Comparison of ENCODE assay signal across 8 cellular contexts in genomic region chr16:12095275-12096161, GRCh38.
A peak's percentile ranks its signal among the peaks of the same experiment; 100 is the strongest.
DNase-seq lines count a peak whose midpoint lies in the region; ATAC-seq and TF ChIP-seq lines count a peak whose summit lies in the region.

No MANE protein-coding gene starts in this region.

- DNase-seq in A673 (ENCODE audit: low spot score), result peak; percentile 61
- DNase-seq in GM19238 (ENCODE audit: insufficient read length, low spot score), result peak; percentile 59
- peak; percentile 58 to 87 for DNase-seq in NCI-H526 (lab: John Stamatoyannopoulos, UW)
- peak; percentile 74 for DNase-seq in activated CD4-positive, alpha-beta memory T cell treated with anti-CD3 and anti-CD28 coated beads for 36 hours
- peak; percentile 69 for DNase-seq in mesenchymal stem cell
- peak; percentile 36 to 37 for DNase-seq in stimulated activated CD8-positive, alpha-beta memory T cell treated with anti-CD3 and anti-CD28 coated beads, Interleukin-2, amount 100 ng/mL, for 1 hour (ENCODE audit: low read depth in 2 of 2)

- H2AK5ac ChIP-seq in mesenchymal stem cell (ENCODE audit: low read length, severe bottlenecking), result no peak overlapping the region

- no peak overlapping the region for H3K18ac ChIP-seq in mesenchymal stem cell (ENCODE audit: low read depth in 1 of 2, low read length in 2 of 2)

- H2BK120ac ChIP-seq in mesenchymal stem cell (ENCODE audit: low read depth, low read length), result no peak overlapping the region

- POLR2A ChIA-PET in A673 (lab: Charles Lee; ENCODE audit: low non-redundant PET), result no interaction called here
- POLR2A ChIA-PET in activated CD4-positive, alpha-beta memory T cell treated with anti-CD3 and anti-CD28 coated beads for 36 hours (lab: Charles Lee), result interaction anchor here (1.4 kb wide), 1 partner anchor 14 kb away, joined by 5 read pairs; no protein-coding TSS in a partner anchor

- H3K27me3 ChIP-seq in A673 (replicated peaks; ENCODE audit: insufficient read depth, low read depth, low read length, poor library complexity) (no peaks in the 10 kb centered on the region), ectodermal cell (ENCODE audit: control insufficient read depth, insufficient read depth, low read length, poor library complexity, severe bottlenecking) (peaks cover 37% of the 10 kb centered on the region), mesenchymal stem cell (ENCODE audit: control insufficient read depth in 1 of 2, insufficient read depth in 1 of 2, low read length in 2 of 2) (no peaks in the 10 kb centered on the region)

- H4K91ac ChIP-seq in mesenchymal stem cell (ENCODE audit: low read length), result no peak overlapping the region

- H2AFZ ChIP-seq in mesenchymal stem cell (ENCODE audit: low read depth, low read length), result no peak overlapping the region

- BruUV-seq in A673 (replicated peaks; lab: Mats Ljungman, UMichigan), result no TSS peak

- H3K79me1 ChIP-seq in mesenchymal stem cell (replicated peaks; ENCODE audit: low read length, poor library complexity, severe bottlenecking), result peaks cover 11% of the 10 kb centered on the region

- H3K14ac ChIP-seq in mesenchymal stem cell (ENCODE audit: low read length in 2 of 2), result no peak overlapping the region

- no peak overlapping the region for H3K27ac Mint-ChIP-seq in activated CD4-positive, alpha-beta memory T cell treated with anti-CD3 and anti-CD28 coated beads for 36 hours

- WGBS in ectodermal cell, 2 experiments, result 43 to 48% methylated on average over 21 of the region's 21 CpGs
- 47% methylated on average over 21 of the region's 21 CpGs for WGBS in mesenchymal stem cell

- H2BK12ac ChIP-seq in mesenchymal stem cell (ENCODE audit: low read length in 2 of 2), result no peak overlapping the region

- CTCF ChIA-PET in A673 (lab: Charles Lee), result interaction anchor here (0.6 to 1.9 kb wide), 5 partner anchors 10 to 1778 kb away, joined by 3 to 5 read pairs (median 4); no protein-coding TSS in a partner anchor
- CTCF ChIA-PET in activated CD4-positive, alpha-beta memory T cell treated with anti-CD3 and anti-CD28 coated beads for 36 hours (lab: Charles Lee), result interaction anchor here (0.7 to 3.3 kb wide), 50 partner anchors 10 to 1824 kb away, joined by 3 to 48 read pairs (median 4); partner anchors contain the start of gene ERCC4

- H2BK5ac ChIP-seq in mesenchymal stem cell (ENCODE audit: low read depth, low read length, poor library complexity, severe bottlenecking), result no peak overlapping the region

- H3K9me3 ChIP-seq in A673 (ENCODE audit: low read depth, low read length, poor library complexity, severe bottlenecking) (no peaks in the 10 kb centered on the region), ectodermal cell (ENCODE audit: control insufficient read depth, low read length) (no peaks in the 10 kb centered on the region), mesenchymal stem cell (ENCODE audit: control insufficient read depth, low read length) (no peaks in the 10 kb centered on the region)

- no peaks in the 10 kb centered on the region for H3K27me3 Mint-ChIP-seq in activated CD4-positive, alpha-beta memory T cell treated with anti-CD3 and anti-CD28 coated beads for 36 hours

- H3K4me1 Mint-ChIP-seq in activated CD4-positive, alpha-beta memory T cell treated with anti-CD3 and anti-CD28 coated beads for 36 hours (ENCODE audit: low read depth), result peaks cover 4% of the 10 kb centered on the region

- H4K8ac ChIP-seq in mesenchymal stem cell (ENCODE audit: low read length), result no peak overlapping the region

- no peak for ATAC-seq in GM18519 (IDR thresholded peaks at IDR 0.05; ENCODE audit: low FRiP score, unreplicated experiment)

- no peak overlapping the region for H3K23ac ChIP-seq in mesenchymal stem cell (ENCODE audit: low read length in 2 of 2)

- no peak overlapping the region for H3K4ac ChIP-seq in mesenchymal stem cell (ENCODE audit: low read depth in 1 of 2, low read length in 2 of 2)

- H3K36me3 ChIP-seq in A673 (ENCODE audit: insufficient read depth, low read length, poor library complexity, severe bottlenecking) (no peaks in the 10 kb centered on the region), ectodermal cell (ENCODE audit: control insufficient read depth, insufficient read depth, low read length) (no peaks in the 10 kb centered on the region), mesenchymal stem cell (ENCODE audit: control insufficient read depth in 1 of 2, insufficient read depth in 2 of 2, low read depth in 1 of 2, low read length in 2 of 2) (peaks cover 14 to 31% of the 10 kb centered on the region in 2 experiments)

- H3K4me3 Mint-ChIP-seq in activated CD4-positive, alpha-beta memory T cell treated with anti-CD3 and anti-CD28 coated beads for 36 hours, result peak overlapping the region; percentile 28

- peak overlapping the region; percentile 84 for H3K9ac ChIP-seq in mesenchymal stem cell (ENCODE audit: low read length)

- peak overlapping the region; percentile 33 for H3K4me2 ChIP-seq in mesenchymal stem cell (ENCODE audit: low read length, poor library complexity, severe bottlenecking)

- intact Hi-C loops in A673 (cut with micrococcal nuclease; ENCODE audit: unreplicated experiment), result loop anchor here (1.0 to 10.0 kb wide), 4 partner anchors 119 to 1777 kb away; no protein-coding TSS in a partner anchor
- intact Hi-C loops in activated CD4-positive, alpha-beta memory T cell treated with anti-CD3 and anti-CD28 coated beads for 36 hours (cut with micrococcal nuclease), result loop anchor here (2.0 to 5.0 kb wide), 2 partner anchors 723 to 1357 kb away; no protein-coding TSS in a partner anchor

- H3K4me3 ChIP-seq in A673 (ENCODE audit: low read depth, low read length, poor library complexity, severe bottlenecking) (no peak overlapping the region), ectodermal cell (ENCODE audit: insufficient read depth, low read depth, low read length) (no peak overlapping the region), mesenchymal stem cell (ENCODE audit: insufficient read depth in 1 of 2, low read depth in 1 of 2, low read length in 2 of 2) (peak overlapping the region in 1 of 2 experiments; percentile 32)

- H3K36me3 Mint-ChIP-seq in activated CD4-positive, alpha-beta memory T cell treated with anti-CD3 and anti-CD28 coated beads for 36 hours, result no peaks in the 10 kb centered on the region

- peak; percentile 93 for TF ChIP-seq CTCF in A673 (conservative IDR thresholded peaks at IDR 0.05; ENCODE audit: low read depth, low read length)

- H3K27ac ChIP-seq in A673 (ENCODE audit: low read depth, low read length, poor library complexity, severe bottlenecking) (no peak overlapping the region), ectodermal cell (ENCODE audit: insufficient read depth, low read depth, low read length, poor library complexity, severe bottlenecking) (peak overlapping the region; percentile 75), mesenchymal stem cell (ENCODE audit: low read length, poor library complexity, severe bottlenecking) (no peak overlapping the region)

- H3K9me3 Mint-ChIP-seq in activated CD4-positive, alpha-beta memory T cell treated with anti-CD3 and anti-CD28 coated beads for 36 hours, result no peaks in the 10 kb centered on the region

- H3K4me1 ChIP-seq in A673 (ENCODE audit: insufficient read depth, low read length, poor library complexity, severe bottlenecking), result peaks cover 12% of the 10 kb centered on the region
- peaks cover 40% of the 10 kb centered on the region for H3K4me1 ChIP-seq in ectodermal cell (ENCODE audit: control insufficient read depth, insufficient read depth, low read length)
- peaks cover 15% of the 10 kb centered on the region for H3K4me1 ChIP-seq in mesenchymal stem cell (ENCODE audit: control insufficient read depth, insufficient read depth, low read depth, low read length)

- H2BK15ac ChIP-seq in mesenchymal stem cell (ENCODE audit: low read depth, poor library complexity, severe bottlenecking), result no peak overlapping the region
